In the genomic region with DNA sequence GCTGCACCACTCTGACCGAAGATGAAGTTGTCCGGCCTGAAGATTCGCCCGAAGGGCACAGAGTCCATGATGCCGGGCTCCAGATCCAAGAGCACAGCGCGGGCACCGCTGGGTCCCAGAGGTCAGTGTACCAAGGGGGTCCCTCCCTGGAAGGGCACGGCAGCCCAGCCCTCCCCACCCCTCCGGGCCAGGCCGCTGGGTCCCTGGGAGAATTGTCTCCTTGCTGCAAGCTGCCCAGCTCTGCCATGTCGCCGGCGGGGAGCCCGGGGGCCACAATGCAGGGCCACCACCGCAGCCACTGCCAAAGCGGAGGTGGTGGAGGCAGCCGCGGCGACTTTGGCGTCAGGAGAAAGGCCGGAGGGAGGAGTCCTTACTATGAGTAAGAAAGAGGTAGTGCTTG, we compare ENCODE assay signal across 34 cellular contexts.
"Had no signal": no experiment of that assay in that cellular context is flagged by ENCODE, and none has a peak within 500 bp of the region (broad histone marks: within the 10 kb centered on the region; RNA-seq: fewer than 3 reads in every experiment).

No MANE protein-coding gene starts in this region.

- H3K4me1 ChIP-seq: body of pancreas, breast epithelium, Peyer's patch, SJCRH30 had no signal

- H3K36me3 Mint-ChIP-seq: activated naive CD4-positive, alpha-beta T cell treated with anti-CD3 and anti-CD28 coated beads, Interleukin-2, amount 50 U/mL, for 24 hours; activated naive CD8-positive, alpha-beta T cell treated with anti-CD3 and anti-CD28 coated beads, Interleukin-2, amount 10 ng/mL, durations not matched to agents 7 days and 5 days had no signal

- DNase-seq: activated CD4-positive, alpha-beta T cell treated with anti-CD3 and anti-CD28 coated beads, Interleukin-2, amount 10 ng/mL, durations not matched to agents 24 days and 14 days; activated CD4-positive, alpha-beta T cell treated with anti-CD3 and anti-CD28 coated beads, Interleukin-2, amount 50 U/mL, for 4 hours; activated CD4-positive, CD25-positive, alpha-beta regulatory T cell; activated CD8-positive, alpha-beta T cell treated with anti-CD3 and anti-CD28 coated beads for 36 hours; activated gamma-delta T cell; activated naive CD4-positive, alpha-beta T cell treated with Interleukin-2 at 50 U/mL for 16 hours; activated naive CD8-positive, alpha-beta T cell treated with anti-CD3 and anti-CD28 coated beads, Interleukin-2, amount 10 ng/mL, durations not matched to agents 7 days and 5 days; activated T-cell treated with anti-CD3 and anti-CD28 coated beads, Interleukin-2, amount 50 U/mL, for 1 hour; amygdala; body of pancreas; MM.1S; MV-4-11; NCI-H1092; NCI-H146; NCI-H187; NCI-H2029 treated with DMSO at 0.1 percent for 48 hours; NCI-H2107; NCI-H2171; NCI-H510A; NCI-H526; NCI-H748 treated with DMSO at 0.1 percent for 48 hours; NK-92 treated with Interleukin-12 subunit alpha and Interleukin-12 subunit beta, amount 100 ng/mL, for 24 hours; PC-3; Peyer's patch; SHP77; SJCRH30; T1000; WERI-Rb-1 had no signal

- H3K36me3 ChIP-seq: breast epithelium, Peyer's patch, SJCRH30, WERI-Rb-1 had no signal

- H3K4me3 Mint-ChIP-seq: activated CD4-positive, alpha-beta T cell treated with anti-CD3 and anti-CD28 coated beads, Interleukin-2, amount 10 ng/mL, durations not matched to agents 24 days and 14 days; activated CD8-positive, alpha-beta T cell treated with anti-CD3 and anti-CD28 coated beads for 36 hours; activated naive CD4-positive, alpha-beta T cell treated with anti-CD3 and anti-CD28 coated beads, Interleukin-2, amount 50 U/mL, for 24 hours; activated naive CD8-positive, alpha-beta T cell treated with anti-CD3 and anti-CD28 coated beads, Interleukin-2, amount 10 ng/mL, durations not matched to agents 7 days and 5 days had no signal

- H3K9me3 ChIP-seq: body of pancreas, breast epithelium, Peyer's patch, SJCRH30 had no signal

- H3K9ac ChIP-seq: KMS-11 had no signal

- H3K27me3 Mint-ChIP-seq: activated CD4-positive, alpha-beta T cell treated with anti-CD3 and anti-CD28 coated beads, Interleukin-2, amount 10 ng/mL, durations not matched to agents 24 days and 14 days; activated naive CD4-positive, alpha-beta T cell treated with anti-CD3 and anti-CD28 coated beads, Interleukin-2, amount 50 U/mL, for 24 hours; activated naive CD8-positive, alpha-beta T cell treated with anti-CD3 and anti-CD28 coated beads, Interleukin-2, amount 10 ng/mL, durations not matched to agents 7 days and 5 days had no signal

- ATAC-seq: activated CD8-positive, alpha-beta T cell treated with anti-CD3 and anti-CD28 coated beads for 36 hours; body of pancreas; PC-3 had no signal

- H3K4me2 ChIP-seq: KMS-11 had no signal

- H3K9me3 Mint-ChIP-seq: activated CD4-positive, alpha-beta T cell treated with anti-CD3 and anti-CD28 coated beads, Interleukin-2, amount 10 ng/mL, durations not matched to agents 24 days and 14 days; activated naive CD4-positive, alpha-beta T cell treated with anti-CD3 and anti-CD28 coated beads, Interleukin-2, amount 50 U/mL, for 24 hours had no signal

- H3K4me1 Mint-ChIP-seq: activated CD4-positive, alpha-beta T cell treated with anti-CD3 and anti-CD28 coated beads, Interleukin-2, amount 10 ng/mL, durations not matched to agents 24 days and 14 days; activated naive CD4-positive, alpha-beta T cell treated with anti-CD3 and anti-CD28 coated beads, Interleukin-2, amount 50 U/mL, for 24 hours; activated naive CD8-positive, alpha-beta T cell treated with anti-CD3 and anti-CD28 coated beads, Interleukin-2, amount 10 ng/mL, durations not matched to agents 7 days and 5 days had no signal

- H3K27ac Mint-ChIP-seq: activated CD4-positive, alpha-beta T cell treated with anti-CD3 and anti-CD28 coated beads, Interleukin-2, amount 10 ng/mL, durations not matched to agents 24 days and 14 days; activated CD8-positive, alpha-beta T cell treated with anti-CD3 and anti-CD28 coated beads for 36 hours; activated naive CD4-positive, alpha-beta T cell treated with anti-CD3 and anti-CD28 coated beads, Interleukin-2, amount 50 U/mL, for 24 hours; activated naive CD8-positive, alpha-beta T cell treated with anti-CD3 and anti-CD28 coated beads, Interleukin-2, amount 10 ng/mL, durations not matched to agents 7 days and 5 days; activated T-helper 2 cell treated with anti-CD3 and anti-CD28 coated beads, Interferon-gamma antibody, Interleukin-2, Interleukin-4, amounts not matched to agents 10 μg/mL and 5 μg/mL and 100 μg/mL, durations not matched to agents 14 hours and 24 hours and 36 hours had no signal

- H3K27me3 ChIP-seq: body of pancreas, breast epithelium, Peyer's patch, SJCRH30 had no signal

- H3K4me3 ChIP-seq: body of pancreas, breast epithelium, Peyer's patch, SJCRH30, SK-N-MC had no signal

- H3K27ac ChIP-seq: body of pancreas, breast epithelium, KMS-11, Peyer's patch, RWPE1, SJCRH30, SK-N-MC, WERI-Rb-1 had no signal
